21 cellular contexts compared by ENCODE assay signal in the genomic region with DNA sequence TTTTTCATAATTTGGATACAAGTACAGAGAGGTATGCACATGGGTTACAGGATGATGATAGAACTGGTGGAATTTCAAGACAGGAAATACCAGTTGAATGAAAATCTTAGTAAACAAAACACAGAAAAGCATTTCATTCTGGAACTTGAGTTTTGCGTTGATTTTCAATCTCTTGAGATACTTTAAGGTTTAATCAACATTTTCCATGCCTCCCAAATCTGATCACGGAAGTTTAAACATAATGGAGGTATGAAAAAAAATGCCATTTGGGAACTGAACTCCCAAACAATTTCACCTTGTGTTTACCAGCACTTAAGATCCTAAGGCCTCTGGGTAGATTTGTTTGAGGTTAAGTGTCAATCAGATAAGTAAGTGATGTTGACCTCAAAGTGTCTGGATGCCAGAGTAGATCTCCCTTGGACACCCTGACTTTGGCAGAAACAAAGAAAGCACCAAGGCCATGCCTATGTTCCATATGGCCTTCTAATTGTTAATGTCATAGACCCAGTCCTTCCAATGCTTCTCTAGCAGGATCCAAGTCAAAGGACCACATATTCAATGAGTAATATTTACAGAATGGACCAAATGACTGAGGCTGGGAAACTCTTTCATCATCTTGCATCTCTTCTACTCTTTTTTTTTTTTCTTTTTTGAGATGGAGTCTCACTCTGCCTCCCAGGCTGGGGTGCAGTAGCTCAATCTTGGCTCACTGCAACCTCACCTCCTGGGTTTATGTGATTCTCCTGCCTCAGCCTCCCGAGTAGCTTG.
DNase-seq lines count a peak whose midpoint lies in the region; FAIRE-seq and TF ChIP-seq lines count a peak whose summit lies in the region.
"Had no signal": no experiment of that assay in that cellular context is flagged by ENCODE, and none has a peak within 500 bp of the region (broad histone marks: within the 10 kb centered on the region; RNA-seq: fewer than 3 reads in every experiment).

No MANE protein-coding gene starts in this region.

- H3K27me3 ChIP-seq in trophoblast cell (ENCODE audit: insufficient read depth, low read length): no peaks in the 10 kb centered on the region
- H3K27me3 ChIP-seq in Peyer's patch: no peaks in the 10 kb centered on the region
- H3K27me3 ChIP-seq: BLaER1 treated with 17β-estradiol and CSF1 and Interleukin-3, amounts not matched to agents 10 nM and 100 nM; cardiac muscle cell; foreskin keratinocyte had no signal

- no peak overlapping the region for H4K8ac ChIP-seq in trophoblast cell (ENCODE audit: low read depth, low read length)

- peaks cover 13% of the 10 kb centered on the region for H3K79me1 ChIP-seq in trophoblast cell (ENCODE audit: low read length)

- H3K9me3 ChIP-seq in trophoblast cell (ENCODE audit: insufficient read depth, low read depth, low read length) (no peaks in the 10 kb centered on the region), Peyer's patch (no peaks in the 10 kb centered on the region)
- H3K9me3 ChIP-seq: BLaER1 treated with 17β-estradiol and CSF1 and Interleukin-3, amounts not matched to agents 10 nM and 100 nM; prostate gland; thoracic aorta had no signal

- H3K4me1 ChIP-seq in trophoblast cell (ENCODE audit: control insufficient read depth in 1 of 2, insufficient read depth in 2 of 2, low read length in 2 of 2) (peaks cover 12 to 16% of the 10 kb centered on the region in 2 experiments), Peyer's patch (peaks cover 0 to 14% (median 0%) of the 10 kb centered on the region in 4 donors)
- H3K4me1 ChIP-seq: prostate gland had no signal

- H2BK5ac ChIP-seq in trophoblast cell (ENCODE audit: low read depth, low read length, poor library complexity): peak overlapping the region; percentile 27

- H3K79me2 ChIP-seq in trophoblast cell (ENCODE audit: control insufficient read depth, insufficient read depth, low read length, poor library complexity): no peaks in the 10 kb centered on the region

- peak overlapping the region; percentile 92 for H2BK12ac ChIP-seq in trophoblast cell (ENCODE audit: low read length)

- no peak overlapping the region for H3K4me3 ChIP-seq in epithelial cell of esophagus (ENCODE audit: low read length)
- no peak overlapping the region for H3K4me3 ChIP-seq in trophoblast cell (ENCODE audit: low read depth, low read length)
- H3K4me3 ChIP-seq in Peyer's patch: no peak overlapping the region
- H3K4me3 ChIP-seq: BLaER1 treated with 17β-estradiol and CSF1 and Interleukin-3, amounts not matched to agents 10 nM and 100 nM; cardiac muscle cell; GM12878; prostate gland; thoracic aorta had no signal

- H3K36me3 ChIP-seq in trophoblast cell (ENCODE audit: control insufficient read depth in 1 of 2, insufficient read depth in 2 of 2, low read length in 2 of 2) (no peaks in the 10 kb centered on the region), Peyer's patch (no peaks in the 10 kb centered on the region)
- H3K36me3 ChIP-seq: BLaER1 treated with 17β-estradiol and CSF1 and Interleukin-3, amounts not matched to agents 10 nM and 100 nM; cardiac muscle cell; prostate gland; thoracic aorta had no signal

- no peak overlapping the region for H3K4me2 ChIP-seq in trophoblast cell (ENCODE audit: low read length)
- H3K4me2 ChIP-seq: BLaER1 treated with 17β-estradiol and CSF1 and Interleukin-3, amounts not matched to agents 10 nM and 100 nM had no signal

- H2AFZ ChIP-seq in trophoblast cell (ENCODE audit: insufficient read depth, low read length, poor library complexity): no peak overlapping the region

- no peak overlapping the region for H3K14ac ChIP-seq in trophoblast cell (ENCODE audit: low read length)

- peak; percentile 38 for FAIRE-seq in H54 (lab: Jason Lieb, UNC)
- FAIRE-seq: GM12878, RCC 7860 had no signal

- H2BK120ac ChIP-seq in trophoblast cell (ENCODE audit: insufficient read depth, low read length, poor library complexity): peak overlapping the region; percentile 46

- no peak for TF ChIP-seq CTCF in epithelial cell of esophagus (IDR thresholded peaks at IDR 0.05; ENCODE audit: insufficient read depth, low read depth, low read length, missing control alignments)
- no peak for TF ChIP-seq CTCF in Peyer's patch (IDR thresholded peaks at IDR 0.05)

- H2AK5ac ChIP-seq in trophoblast cell (ENCODE audit: low read length): peak overlapping the region; percentile 83

- H3K9ac ChIP-seq in trophoblast cell (ENCODE audit: low read length): no peak overlapping the region
- H3K9ac ChIP-seq: BLaER1 treated with 17β-estradiol and CSF1 and Interleukin-3, amounts not matched to agents 10 nM and 100 nM had no signal

- DNase-seq in H54 (ENCODE audit: insufficient read length, low spot score): no peak
- DNase-seq in SW 1271 (lab: John Stamatoyannopoulos, UW): peak; percentile 19 to 81
- peak; percentile 38 for DNase-seq in epithelial cell of esophagus (ENCODE audit: low read depth)
- DNase-seq in trophoblast cell: peak; percentile 23 to 85
- no peak for DNase-seq in hepatic stellate cell (ENCODE audit: low spot score)
- no peak for DNase-seq in NCI-H187 treated with DMSO at 0.1 percent for 48 hours (lab: John Stamatoyannopoulos, UW)
- DNase-seq in Peyer's patch: no peak
- DNase-seq in ecto neural progenitor cell (ENCODE audit: low spot score): no peak
- DNase-seq: activated naive CD4-positive, alpha-beta T cell treated with anti-CD3 and anti-CD28 coated beads, Interleukin-2, amount 50 U/mL, for 16 hours; activated T-cell treated with anti-CD3 and anti-CD28 coated beads, Interleukin-2, amount 50 U/mL, for 1 hour; effector CD4-positive, alpha-beta T cell; foreskin keratinocyte; GDM1; left cardiac atrium; NCI-H146 had no signal

- TF ChIP-seq POLR2A in H54 (IDR thresholded peaks at IDR 0.05; ENCODE audit: low read depth, low read length) (no peak), Peyer's patch (IDR thresholded peaks at IDR 0.05) (no peak)

- H3K4ac ChIP-seq in trophoblast cell (ENCODE audit: low read depth, low read length): no peak overlapping the region

- no peak overlapping the region for H3K23ac ChIP-seq in trophoblast cell (ENCODE audit: low read length)

- no CpG with 5 or more reads among the region's 3 CpGs for WGBS in trophoblast cell (ENCODE audit: extremely low coverage, insufficient coverage, insufficient read length)

- H3K18ac ChIP-seq in trophoblast cell (ENCODE audit: low read length): no peak overlapping the region

- peak overlapping the region; percentile 33 for H4K91ac ChIP-seq in trophoblast cell (ENCODE audit: low read depth, low read length)

- H4K12ac ChIP-seq in trophoblast cell (ENCODE audit: low read depth, low read length): no peak overlapping the region

- H3K27ac ChIP-seq in trophoblast cell (ENCODE audit: low read depth, low read length) (peak overlapping the region; percentile 39), Peyer's patch (no peak overlapping the region)
- H3K27ac ChIP-seq: BLaER1 treated with 17β-estradiol and CSF1 and Interleukin-3, amounts not matched to agents 10 nM and 100 nM; cardiac muscle cell; foreskin keratinocyte; prostate gland had no signal

Comparison
In these comparisons a context has a peak if more than half of its experiments do, and no peak if none do; other contexts are left out.
1. DNase-seq: peak in SW 1271 (2 of 2), epithelial cell of esophagus (single experiment) and trophoblast cell (2 of 2); none in H54 (single experiment), hepatic stellate cell (single experiment), NCI-H187 treated with DMSO at 0.1 percent for 48 hours (single experiment), Peyer's patch (0 of 3) and ecto neural progenitor cell (single experiment).